ENCODE assay signal across 8 cellular contexts in genomic region chrX:63350979-63351616, GRCh38. TPM values are rescaled to one million over a fixed set of nuclear protein-coding genes. Genes with fewer than 3 reads are reported as not detected.
A peak's percentile ranks its signal among the peaks of the same experiment; 100 is the strongest.
DNase-seq lines count a peak whose midpoint lies in the region; ATAC-seq and TF ChIP-seq lines count a peak whose summit lies in the region.

SPIN4 (minus strand) TSS chrX:63351332; CDS start chrX:63350819, 513 bp downstream.

- H3K4me2 ChIP-seq in smooth muscle cell: peak within 1 kb of the TSS; percentile 86

- H3K9ac ChIP-seq in smooth muscle cell (ENCODE audit: low read depth): peak within 1 kb of the TSS; percentile 45

- peaks cover 29% of the 10 kb centered on the region for H3K79me2 ChIP-seq in smooth muscle cell (ENCODE audit: low read depth)

- H3K4me1 ChIP-seq in A673 (ENCODE audit: insufficient read depth, low read length, poor library complexity, severe bottlenecking) (no peaks in the 10 kb centered on the region), smooth muscle cell (ENCODE audit: low read depth) (peaks cover 18% of the 10 kb centered on the region)

- intact Hi-C loops in A673 (cut with micrococcal nuclease; ENCODE audit: unreplicated experiment): no loop called here

- CTCF ChIA-PET in A673 (lab: Charles Lee): interaction anchor here (0.6 kb wide), 1 partner anchor 74 kb away, joined by 4 read pairs; no protein-coding TSS in a partner anchor

- H3K27me3 ChIP-seq in A673 (replicated peaks; ENCODE audit: insufficient read depth, low read depth, low read length, poor library complexity): no peaks in the 10 kb centered on the region
- no peaks in the 10 kb centered on the region for H3K27me3 ChIP-seq in smooth muscle cell (ENCODE audit: low read depth)

- H4K20me1 ChIP-seq in smooth muscle cell (ENCODE audit: low read depth): no peaks in the 10 kb centered on the region

- no peaks in the 10 kb centered on the region for H3F3A ChIP-seq in smooth muscle cell (ENCODE audit: low read depth)

- 50% methylated on average over 30 of the region's 58 CpGs for WGBS in smooth muscle cell (ENCODE audit: low lambda C conversion rate)

- DNase-seq in A673 (ENCODE audit: low spot score): peak; percentile 62
- peak; percentile 84 for DNase-seq in NCI-H2171 (lab: John Stamatoyannopoulos, UW)
- DNase-seq in cardiac fibroblast (ENCODE audit: low read depth in 2 of 2): peak; percentile 83 to 90
- DNase-seq in iPS-NIHi7 (ENCODE audit: extremely low spot score): peak; percentile 86
- DNase-seq in smooth muscle cell (lab: John Stamatoyannopoulos, UW; ENCODE audit: unreplicated experiment): peak; percentile 59

- ATAC-seq in GM18858 (IDR thresholded peaks at IDR 0.05; ENCODE audit: unreplicated experiment): peak; percentile 79
- peak; percentile 92 for ATAC-seq in HG03066 (IDR thresholded peaks at IDR 0.05; ENCODE audit: low read depth, unreplicated experiment)

- peak within 1 kb of the TSS; percentile 61 for H2AFZ ChIP-seq in smooth muscle cell (ENCODE audit: low read depth)

- peak within 1 kb of the TSS; percentile 51 for H3K4me3 ChIP-seq in A673 (ENCODE audit: low read depth, low read length, poor library complexity, severe bottlenecking)
- peak within 1 kb of the TSS; percentile 64 to 68 for H3K4me3 ChIP-seq in cardiac fibroblast (replicated peaks in 1 of 2; ENCODE audit: low read depth in 2 of 2, low read length in 2 of 2)
- peak within 1 kb of the TSS; percentile 64 for H3K4me3 ChIP-seq in smooth muscle cell

- BruUV-seq in A673 (replicated peaks; lab: Mats Ljungman, UMichigan): no TSS peak

- POLR2A ChIA-PET in A673 (lab: Charles Lee; ENCODE audit: low non-redundant PET): no interaction called here

- H3K36me3 ChIP-seq in A673 (ENCODE audit: insufficient read depth, low read length, poor library complexity, severe bottlenecking) (no peaks in the 10 kb centered on the region), smooth muscle cell (ENCODE audit: low read depth) (no peaks in the 10 kb centered on the region)

- TF ChIP-seq CTCF in A673 (conservative IDR thresholded peaks at IDR 0.05; ENCODE audit: low read depth, low read length) (no peak), VCaP (conservative IDR thresholded peaks at IDR 0.05) (no peak), cardiac fibroblast (IDR thresholded peaks at IDR 0.05; ENCODE audit: low read depth, low read length) (no peak), smooth muscle cell (IDR thresholded peaks at IDR 0.05; ENCODE audit: borderline replicate concordance, insufficient read depth, poor library complexity, severe bottlenecking) (no peak)

- no peak within 1 kb of the TSS for H3K27ac ChIP-seq in A673 (ENCODE audit: low read depth, low read length, poor library complexity, severe bottlenecking)
- peak within 1 kb of the TSS; percentile 85 for H3K27ac ChIP-seq in VCaP
- H3K27ac ChIP-seq in smooth muscle cell (ENCODE audit: low read depth): peak within 1 kb of the TSS; percentile 48

- H3K9me3 ChIP-seq in A673 (ENCODE audit: low read depth, low read length, poor library complexity, severe bottlenecking): no peaks in the 10 kb centered on the region
- H3K9me3 ChIP-seq in smooth muscle cell (replicated peaks; ENCODE audit: low read depth): no peaks in the 10 kb centered on the region

RNA-seq across cellular contexts. Expression of gene SPIN4, which starts in this region (rescaled TPM):
- total RNA-seq in A673 (2021): 4.0 and 4.3 TPM in 2 replicates
- total RNA-seq in smooth muscle cell: 6.8 and 8.7 TPM in 2 replicates
- 4.1 and 6.0 TPM in 2 replicates for polyA plus RNA-seq in smooth muscle cell
